8 cellular contexts compared by ENCODE assay signal in the genomic region with DNA sequence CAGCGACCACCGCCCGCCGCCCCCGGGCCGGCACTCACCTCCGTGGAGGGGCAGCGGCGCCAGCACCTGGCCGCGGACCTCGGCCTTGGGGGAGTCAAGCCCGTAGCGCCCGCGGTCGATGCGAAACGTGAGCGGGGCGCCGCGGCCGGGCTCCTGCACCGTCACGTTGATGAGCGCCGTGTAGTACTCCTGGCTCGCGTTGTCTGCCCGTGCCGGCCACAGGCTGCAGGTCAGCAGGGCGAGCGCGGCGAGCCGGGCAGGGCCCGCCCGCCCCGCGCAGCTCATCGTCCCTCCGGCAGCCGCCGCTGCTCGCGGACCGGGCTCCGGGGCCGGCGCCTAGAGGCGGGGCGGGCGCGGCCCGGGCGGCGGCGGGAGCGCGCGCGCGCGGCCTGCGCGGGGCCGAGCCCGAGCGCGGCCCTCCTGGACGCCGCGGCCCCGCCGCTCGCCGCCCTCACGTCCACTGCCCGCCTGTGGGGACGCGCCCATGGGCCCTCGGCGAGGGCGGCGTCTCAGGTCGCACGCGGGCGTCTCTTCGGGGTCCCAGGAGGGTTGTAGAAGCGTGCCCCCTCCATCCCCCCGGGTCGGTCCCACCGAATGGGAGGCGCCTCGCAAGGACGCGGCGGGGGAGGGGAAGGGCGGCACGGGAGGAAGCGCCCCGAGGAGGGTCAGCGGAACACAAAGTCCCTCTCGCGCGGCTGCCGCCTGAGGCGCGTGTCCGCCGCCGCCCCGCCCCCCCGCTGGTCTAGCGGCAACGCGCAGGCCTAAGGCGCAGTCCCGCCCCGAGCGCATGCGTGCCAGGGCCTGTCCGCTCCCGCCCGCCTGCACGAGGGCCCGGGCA. TPM values are rescaled to one million over a fixed set of nuclear protein-coding genes. Genes with fewer than 3 reads are reported as not detected.
DNase-seq lines count a peak whose midpoint lies in the region; ATAC-seq, FAIRE-seq and TF ChIP-seq lines count a peak whose summit lies in the region.

A gene with protein sequence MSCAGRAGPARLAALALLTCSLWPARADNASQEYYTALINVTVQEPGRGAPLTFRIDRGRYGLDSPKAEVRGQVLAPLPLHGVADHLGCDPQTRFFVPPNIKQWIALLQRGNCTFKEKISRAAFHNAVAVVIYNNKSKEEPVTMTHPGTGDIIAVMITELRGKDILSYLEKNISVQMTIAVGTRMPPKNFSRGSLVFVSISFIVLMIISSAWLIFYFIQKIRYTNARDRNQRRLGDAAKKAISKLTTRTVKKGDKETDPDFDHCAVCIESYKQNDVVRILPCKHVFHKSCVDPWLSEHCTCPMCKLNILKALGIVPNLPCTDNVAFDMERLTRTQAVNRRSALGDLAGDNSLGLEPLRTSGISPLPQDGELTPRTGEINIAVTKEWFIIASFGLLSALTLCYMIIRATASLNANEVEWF (minus strand): TSS at position 342 of the 838 bp plus-strand sequence. CDS start 57 bp downstream, at position 285.

- no peaks in the 10 kb centered on the region for H3K27me3 ChIP-seq in subcutaneous abdominal adipose tissue (ENCODE audit: control insufficient read depth in 5 of 5, insufficient read depth in 4 of 5, low read length in 5 of 5)

- no peaks in the 10 kb centered on the region for H3K27me3 Mint-ChIP-seq in activated naive CD8-positive, alpha-beta T cell

- no peak for TF ChIP-seq EP300 in A549 (IDR thresholded peaks at IDR 0.05)

- TF ChIP-seq CTCF in A549 (IDR thresholded peaks at IDR 0.05) (no peak), LNCaP clone FGC (IDR thresholded peaks at IDR 0.05; ENCODE audit: control insufficient read depth, extremely low read depth, insufficient read depth) (no peak)

- peak; percentile 85 for TF ChIP-seq POLR2A in A549 (IDR thresholded peaks at IDR 0.05; ENCODE audit: low read length)

- CTCF ChIA-PET in A549 (lab: Yijun Ruan, JAX), result interaction anchor here (1.6 kb wide), 1 partner anchor 8 kb away, joined by 3 read pairs; no protein-coding TSS in a partner anchor

- H3K27ac Mint-ChIP-seq in activated naive CD8-positive, alpha-beta T cell, result peak within 1 kb of the TSS; percentile 81

- peak within 1 kb of the TSS; percentile 90 for H3K4me3 Mint-ChIP-seq in activated naive CD8-positive, alpha-beta T cell

- POLR2A ChIA-PET in A549 (lab: Yijun Ruan, JAX), result interaction anchor here (1.0 kb wide), 1 partner anchor 251 kb away, joined by 3 read pairs; the partner anchor contains the start of gene SQSTM1

- H3K36me3 Mint-ChIP-seq in activated naive CD8-positive, alpha-beta T cell, result no peaks in the 10 kb centered on the region

- H3K9ac ChIP-seq in subcutaneous abdominal adipose tissue (ENCODE audit: low read length in 5 of 5), result peak within 1 kb of the TSS; percentile 23 to 93 (median 80)

- H3K9me3 ChIP-seq in A549 (peaks cover 10% of the 10 kb centered on the region), subcutaneous abdominal adipose tissue (ENCODE audit: control insufficient read depth in 5 of 5, low read length in 5 of 5) (no peaks in the 10 kb centered on the region)

- H3K4me1 ChIP-seq in A549 (peaks cover 22% of the 10 kb centered on the region), subcutaneous abdominal adipose tissue (ENCODE audit: control insufficient read depth in 5 of 5, insufficient read depth in 5 of 5, low read length in 5 of 5) (peaks cover 4 to 37% (median 33%) of the 10 kb centered on the region in 5 donors)

- 17% methylated on average over 2 of the region's 129 CpGs for WGBS in A549 (ENCODE audit: missing lambda C conversion rate)

- peak; percentile 82 to 90 for ATAC-seq in A549
- peak; percentile 61 for ATAC-seq in GM19035 (IDR thresholded peaks at IDR 0.05; ENCODE audit: unreplicated experiment)

- peak within 1 kb of the TSS; percentile 97 for H3K4me3 ChIP-seq in A549
- H3K4me3 ChIP-seq in LNCaP clone FGC (ENCODE audit: low read depth, low read length), result peak within 1 kb of the TSS; percentile 69
- H3K4me3 ChIP-seq in subcutaneous abdominal adipose tissue (ENCODE audit: low read depth in 1 of 5, low read length in 5 of 5), result peak within 1 kb of the TSS; percentile 74 to 90 (median 82)

- FAIRE-seq in A549 (lab: Jason Lieb, UNC), result no peak

- peak within 1 kb of the TSS; percentile 71 for H3K4me2 ChIP-seq in A549

- H3K27ac ChIP-seq in A549 (peak within 1 kb of the TSS; percentile 95 to 97), subcutaneous abdominal adipose tissue (ENCODE audit: low read depth, low read length) (peak within 1 kb of the TSS; percentile 84)

- DNase-seq in A549 (ENCODE audit: low read depth in 1 of 2, low spot score in 1 of 2), result peak; percentile 87 to 95
- DNase-seq in LNCaP clone FGC (ENCODE audit: low read depth), result no peak
- DNase-seq in SKM-1 treated with dmso at 0.1 percent for 144 hours (lab: John Stamatoyannopoulos, UW; ENCODE audit: unreplicated experiment), result peak; percentile 82
- peak; percentile 91 for DNase-seq in globus pallidus (ENCODE audit: low spot score)
- DNase-seq in nucleus accumbens (lab: John Stamatoyannopoulos, UW), result peak in 55 of 56 donors; percentile 37 to 94 (median 84)

- H3K4me1 Mint-ChIP-seq in activated naive CD8-positive, alpha-beta T cell (ENCODE audit: low read depth), result peaks cover 31% of the 10 kb centered on the region

- no peaks in the 10 kb centered on the region for H3K36me3 ChIP-seq in subcutaneous abdominal adipose tissue (ENCODE audit: control insufficient read depth in 5 of 5, insufficient read depth in 5 of 5, low read length in 5 of 5)

- no peaks in the 10 kb centered on the region for H3K9me3 Mint-ChIP-seq in activated naive CD8-positive, alpha-beta T cell (ENCODE audit: low read depth)

- TF ChIP-seq RAD21 in A549 (conservative IDR thresholded peaks at IDR 0.05 in 1 of 2, IDR thresholded peaks at IDR 0.05 in 1 of 2), result no peak

TF ChIP-seq in A549, 52 proteins besides CTCF, POLR2A, EP300 and RAD21 (continues in another document):
- TF ChIP-seq PHF8 (IDR thresholded peaks at IDR 0.05; ENCODE audit: borderline replicate concordance, low read depth) (peak; percentile 97), FOXS1 (CRISPR knock-in tag; IDR thresholded peaks at IDR 0.05) (0 out of 2 replicates have a peak, but pooled peaks have one; percentile 78), MAZ (IDR thresholded peaks at IDR 0.05; ENCODE audit: borderline replicate concordance, low read depth, low read length) (peak; percentile 59; the same call in 1 of the 2 replicates), KDM5A (IDR thresholded peaks at IDR 0.05) (no peak), ZSCAN20 (CRISPR knock-in tag; IDR thresholded peaks at IDR 0.05) (peak; percentile 80; the same call in 1 of the 2 replicates), CBX2 (IDR thresholded peaks at IDR 0.05; ENCODE audit: borderline replicate concordance, low read depth) (no peak), ESRRA (IDR thresholded peaks at IDR 0.05; ENCODE audit: borderline replicate concordance, low read length) (no peak), JUN (IDR thresholded peaks at IDR 0.05) (peak; percentile 27 to 86; a peak in 4 of 5 replicates), GATA3 (IDR thresholded peaks at IDR 0.05; ENCODE audit: borderline replicate concordance) (peak; percentile 24; the same call in 1 of the 2 replicates), MYC (IDR thresholded peaks at IDR 0.05; ENCODE audit: borderline replicate concordance, low read length) (peak; percentile 84; the same call in 1 of the 2 replicates), TP53 (CRISPR knock-in tag; IDR thresholded peaks at IDR 0.05) (peak; percentile 69; the same call in 1 of the 2 replicates), BCL3 (IDR thresholded peaks at IDR 0.05) (peak; percentile 84), CHD2 (IDR thresholded peaks at IDR 0.05; ENCODE audit: low read length, partially characterized antibody) (peak; percentile 52), RNF2 (IDR thresholded peaks at IDR 0.05; ENCODE audit: borderline replicate concordance, low read depth) (no peak), ZFP36 (IDR thresholded peaks at IDR 0.05; ENCODE audit: borderline replicate concordance, partially characterized antibody) (no peak)
- TF ChIP-seq, protein P1, sequence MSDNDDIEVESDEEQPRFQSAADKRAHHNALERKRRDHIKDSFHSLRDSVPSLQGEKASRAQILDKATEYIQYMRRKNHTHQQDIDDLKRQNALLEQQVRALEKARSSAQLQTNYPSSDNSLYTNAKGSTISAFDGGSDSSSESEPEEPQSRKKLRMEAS (IDR thresholded peaks at IDR 0.05), result peak; percentile 100
- TF ChIP-seq, protein P2, sequence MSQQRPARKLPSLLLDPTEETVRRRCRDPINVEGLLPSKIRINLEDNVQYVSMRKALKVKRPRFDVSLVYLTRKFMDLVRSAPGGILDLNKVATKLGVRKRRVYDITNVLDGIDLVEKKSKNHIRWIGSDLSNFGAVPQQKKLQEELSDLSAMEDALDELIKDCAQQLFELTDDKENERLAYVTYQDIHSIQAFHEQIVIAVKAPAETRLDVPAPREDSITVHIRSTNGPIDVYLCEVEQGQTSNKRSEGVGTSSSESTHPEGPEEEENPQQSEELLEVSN (IDR thresholded peaks at IDR 0.05; ENCODE audit: borderline replicate concordance, low read depth), result peak; percentile 100; the same call in 1 of the 2 replicates

RNA-seq across cellular contexts. Expression of the gene that starts here (rescaled TPM):
- polyA plus RNA-seq in A549 (2011; rRNA removed), result 50.1 and 57.1 TPM in 2 replicates
- polyA plus RNA-seq in A549 (2012; cell fraction: cytosol; rRNA removed), result 29.7 and 38.7 TPM in 2 replicates
- 24.2 and 30.1 TPM in 2 replicates for polyA plus RNA-seq in A549 (2012; cell fraction: nucleus; rRNA removed)
- polyA plus RNA-seq in A549 (2017; fragmentation: RNase III; extraction: RNeasy Plus Mini Kit Qiagen cat#74134 plus additional on column Dnase treatment), result 31.1 to 35.0 TPM (median 33.3 TPM) in 3 replicates
- 18.4 and 22.8 TPM in 2 replicates for polyA minus RNA-seq in A549 (2011; rRNA and poly(A)+ RNA removed)
